Comparison of ENCODE assay signal across 20 cellular contexts in genomic region chr6:3512832-3513231, GRCh38. TPM values are rescaled to one million over a fixed set of nuclear protein-coding genes. Genes with fewer than 3 reads are reported as not detected.
A peak's percentile ranks its signal among the peaks of the same experiment; 100 is the strongest.
DNase-seq lines count a peak whose midpoint lies in the region; ATAC-seq and TF ChIP-seq lines count a peak whose summit lies in the region.
"Had no signal": no experiment of that assay in that cellular context is flagged by ENCODE, and none has a peak within 500 bp of the region (broad histone marks: within the 10 kb centered on the region; RNA-seq: fewer than 3 reads in every experiment).

No MANE protein-coding gene starts in this region.

- TF ChIP-seq POLR2A in breast epithelium (IDR thresholded peaks at IDR 0.05), result no peak

- H3K36me3 Mint-ChIP-seq in MCF 10A (ENCODE audit: insufficient read depth, unreplicated experiment) (no peaks in the 10 kb centered on the region), neural progenitor cell (no peaks in the 10 kb centered on the region)
- H3K36me3 Mint-ChIP-seq: CD14-positive monocyte; CD8-positive, alpha-beta memory T cell had no signal

- H3K4me1 Mint-ChIP-seq in MCF 10A (ENCODE audit: insufficient read depth, unreplicated experiment) (peaks cover 24% of the 10 kb centered on the region), neural progenitor cell (peaks cover 49% of the 10 kb centered on the region)
- H3K4me1 Mint-ChIP-seq: CD8-positive, alpha-beta memory T cell had no signal

- no peak for TF ChIP-seq CTCF in MCF 10A (IDR thresholded peaks at IDR 0.05; ENCODE audit: unreplicated experiment)
- no peak for TF ChIP-seq CTCF in breast epithelium (IDR thresholded peaks at IDR 0.05)
- TF ChIP-seq CTCF in PC-9 (conservative IDR thresholded peaks at IDR 0.05), result no peak
- no peak for TF ChIP-seq CTCF in neural progenitor cell (IDR thresholded peaks at IDR 0.05)

- H3K27me3 Mint-ChIP-seq in MCF 10A (ENCODE audit: insufficient read depth, unreplicated experiment), result no peaks in the 10 kb centered on the region
- peaks cover 16% of the 10 kb centered on the region for H3K27me3 Mint-ChIP-seq in neural progenitor cell (ENCODE audit: insufficient read depth, low read depth)

- H3K4me2 ChIP-seq in PC-9 (peak overlapping the region; percentile 40; the same call in 1 of the 2 replicates), neural progenitor cell (no peak overlapping the region)
- H3K4me2 ChIP-seq: BLaER1 treated with 17β-estradiol and CSF1 and Interleukin-3, amounts not matched to agents 10 nM and 100 nM; GM23338 had no signal

- intact Hi-C loops in MCF 10A (cut with micrococcal nuclease), result no loop called here
- intact Hi-C loops in breast epithelium (cut with DNase I; ENCODE audit: low total_unique reads), result loop anchor here (10.0 kb wide), 1 partner anchor 228 kb away; no protein-coding TSS in a partner anchor
- intact Hi-C loops in PC-9 (cut with micrococcal nuclease; ENCODE audit: unreplicated experiment), result loop anchor here (5.0 kb wide), 2 partner anchors 99 to 101 kb away; no protein-coding TSS in a partner anchor

- ATAC-seq in GM21717 (IDR thresholded peaks at IDR 0.05; ENCODE audit: unreplicated experiment), result no peak
- ATAC-seq: GM12878, GM23338 had no signal

- H3K27ac Mint-ChIP-seq in MCF 10A (ENCODE audit: low read depth, unreplicated experiment) (peak overlapping the region; percentile 42), neural progenitor cell (peak overlapping the region; percentile 64)
- H3K27ac Mint-ChIP-seq: CD4-positive, alpha-beta T cell; CD8-positive, alpha-beta memory T cell; GM23338; HFFc6 had no signal

- H2AFZ ChIP-seq in PC-9 (no peak overlapping the region), neural progenitor cell (replicated peaks) (no peak overlapping the region)
- H2AFZ ChIP-seq: GM23338 had no signal

- H3K9me2 ChIP-seq in PC-9 (ENCODE audit: insufficient read depth), result no peaks in the 10 kb centered on the region

- H3K36me3 ChIP-seq in breast epithelium (no peaks in the 10 kb centered on the region), PC-9 (ENCODE audit: low read depth) (no peaks in the 10 kb centered on the region), neural progenitor cell (no peaks in the 10 kb centered on the region)
- H3K36me3 ChIP-seq: BE2C; BLaER1 treated with 17β-estradiol and CSF1 and Interleukin-3, amounts not matched to agents 10 nM and 100 nM; HAP-1 had no signal

- POLR2A ChIA-PET in MCF 10A (lab: Yijun Ruan, JAX), result interaction anchor here (1.1 kb wide), 1 partner anchor 79 kb away, joined by 3 read pairs; no protein-coding TSS in a partner anchor
- POLR2A ChIA-PET in PC-9 (lab: Charles Lee; ENCODE audit: unreplicated experiment), result no interaction called here

- peaks cover 8% of the 10 kb centered on the region for H3F3A ChIP-seq in PC-9 (ENCODE audit: insufficient read depth, low read depth)
- no peaks in the 10 kb centered on the region for H3F3A ChIP-seq in neural progenitor cell (ENCODE audit: low read depth)

- peaks cover 2 to 3% of the 10 kb centered on the region in 2 donors for H3K4me1 ChIP-seq in breast epithelium
- peaks cover 47% of the 10 kb centered on the region for H3K4me1 ChIP-seq in PC-9 (replicated peaks; ENCODE audit: insufficient read depth)
- H3K4me1 ChIP-seq in neural progenitor cell, result peaks cover 20% of the 10 kb centered on the region
- H3K4me1 ChIP-seq: BE2C had no signal

- DNase-seq in MCF 10A (ENCODE audit: unreplicated experiment) (no peak), breast epithelium (ENCODE audit: low spot score in 2 of 2) (no peak), PC-9 (peak; percentile 37 to 57), neural progenitor cell (ENCODE audit: low spot score) (no peak), COR-L47 (lab: John Stamatoyannopoulos, UW) (no peak)
- DNase-seq: BE2C; Calu3; CD4-positive, alpha-beta T cell; CD8-positive, alpha-beta memory T cell; DMS53; DMS79 treated with DMSO at 0.1 percent for 48 hours; GDM1; HFFc6 had no signal

- H3K79me2 ChIP-seq in PC-9 (ENCODE audit: low read depth), result no peaks in the 10 kb centered on the region
- no peaks in the 10 kb centered on the region for H3K79me2 ChIP-seq in neural progenitor cell (ENCODE audit: low read depth)

- CTCF ChIA-PET in MCF 10A (lab: Yijun Ruan, JAX), result interaction anchor here (1.2 kb wide), 1 partner anchor 132 kb away, joined by 3 read pairs; no protein-coding TSS in a partner anchor
- CTCF ChIA-PET in PC-9 (lab: Charles Lee), result no interaction called here

- H4K20me1 ChIP-seq in PC-9 (ENCODE audit: insufficient read depth), result no peaks in the 10 kb centered on the region
- H4K20me1 ChIP-seq in neural progenitor cell (ENCODE audit: low read depth), result no peaks in the 10 kb centered on the region

- no peak overlapping the region for H3K9ac ChIP-seq in neural progenitor cell
- H3K9ac ChIP-seq: BLaER1 treated with 17β-estradiol and CSF1 and Interleukin-3, amounts not matched to agents 10 nM and 100 nM had no signal

- BruUV-seq in MCF 10A (replicated peaks; lab: Mats Ljungman, UMichigan) (no TSS peak), PC-9 (replicated peaks; lab: Mats Ljungman, UMichigan) (no TSS peak)

- H3K4me3 Mint-ChIP-seq in MCF 10A (ENCODE audit: unreplicated experiment) (no peak overlapping the region), neural progenitor cell (no peak overlapping the region)
- H3K4me3 Mint-ChIP-seq: CD14-positive monocyte; CD4-positive, alpha-beta T cell; CD8-positive, alpha-beta memory T cell; GM23338; HFFc6 had no signal

- no peaks in the 10 kb centered on the region for H3K9me3 Mint-ChIP-seq in MCF 10A (ENCODE audit: unreplicated experiment)
- no peaks in the 10 kb centered on the region for H3K9me3 Mint-ChIP-seq in neural progenitor cell
- H3K9me3 Mint-ChIP-seq: CD14-positive monocyte; CD4-positive, alpha-beta T cell; GM23338; HFFc6 had no signal

- H3K27ac ChIP-seq in breast epithelium (peak overlapping the region in 1 of 2 donors; percentile 7), PC-9 (no peak overlapping the region), neural progenitor cell (no peak overlapping the region)
- H3K27ac ChIP-seq: 22Rv1; BLaER1 treated with 17β-estradiol and CSF1 and Interleukin-3, amounts not matched to agents 10 nM and 100 nM had no signal

- H3K4me3 ChIP-seq in breast epithelium (no peak overlapping the region), PC-9 (no peak overlapping the region), neural progenitor cell (no peak overlapping the region)
- H3K4me3 ChIP-seq: BLaER1 treated with 17β-estradiol and CSF1 and Interleukin-3, amounts not matched to agents 10 nM and 100 nM; GM12878; GM23338; HAP-1 had no signal

- no peaks in the 10 kb centered on the region for H3K9me3 ChIP-seq in breast epithelium
- H3K9me3 ChIP-seq in PC-9 (ENCODE audit: insufficient read depth, low read depth), result no peaks in the 10 kb centered on the region
- H3K9me3 ChIP-seq in neural progenitor cell (ENCODE audit: low read depth), result no peaks in the 10 kb centered on the region
- H3K9me3 ChIP-seq: BE2C; BLaER1 treated with 17β-estradiol and CSF1 and Interleukin-3, amounts not matched to agents 10 nM and 100 nM; HAP-1 had no signal

- H3K27me3 ChIP-seq in breast epithelium, result no peaks in the 10 kb centered on the region
- H3K27me3 ChIP-seq in PC-9 (ENCODE audit: insufficient read depth, low read depth), result no peaks in the 10 kb centered on the region
- no peaks in the 10 kb centered on the region for H3K27me3 ChIP-seq in neural progenitor cell
- H3K27me3 ChIP-seq: BE2C; BLaER1 treated with 17β-estradiol and CSF1 and Interleukin-3, amounts not matched to agents 10 nM and 100 nM had no signal

RNA-seq across cellular contexts. Expression of gene SLC22A23, which starts 56.0 kb away (rescaled TPM):
- total RNA-seq in MCF 10A (2022) (11.5 and 11.9 TPM in 2 replicates), breast epithelium (10 to 100 TPM; 10.9 to 26.3 (median 22.9) TPM), PC-9 (2021) (13.5 and 16.3 TPM in 2 replicates), neural progenitor cell (ENCODE audit: low replicate concordance) (0.99 and 3.3 TPM in 2 replicates)

Comparison
In these comparisons a context has a peak if more than half of its experiments do, and no peak if none do; other contexts are left out.
1. DNase-seq: peak in PC-9 (2 of 2); none in MCF 10A (single experiment), breast epithelium (0 of 2), neural progenitor cell (single experiment) and COR-L47 (single experiment).